19 cellular contexts compared by ENCODE assay signal in the genomic region with DNA sequence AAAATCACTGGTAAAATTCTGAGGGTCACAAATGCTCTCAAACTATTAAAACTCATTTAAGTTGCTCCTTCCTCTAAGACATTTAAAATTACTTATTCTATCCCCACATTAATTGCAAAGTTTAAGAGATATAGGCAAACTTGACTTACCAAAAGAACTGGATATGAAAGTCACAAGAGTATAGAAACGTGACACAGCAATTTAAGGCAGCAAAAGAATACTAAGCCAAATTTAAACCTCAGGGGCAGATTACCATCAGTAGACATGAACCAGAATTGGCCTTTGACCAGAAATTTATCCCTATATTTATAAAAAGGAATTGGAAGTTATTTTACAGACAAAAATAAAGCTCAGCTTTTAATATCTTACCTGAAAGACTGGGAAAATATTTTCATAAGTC.
"Had no signal": no experiment of that assay in that cellular context is flagged by ENCODE, and none has a peak within 500 bp of the region (broad histone marks: within the 10 kb centered on the region; RNA-seq: fewer than 3 reads in every experiment).

No MANE protein-coding gene starts in this region.

- FAIRE-seq: endothelial cell of umbilical vein had no signal

- H3K27ac Mint-ChIP-seq: stimulated activated naive B cell treated with anti-CD40 and anti-IgM and Interleukin-4, amounts not matched to agents 10 μg/mL and 1 μg/mL and 100 μg/mL, for 72 hours had no signal

- H3K9me3 Mint-ChIP-seq: naive thymus-derived CD4-positive, alpha-beta T cell; stimulated activated naive B cell treated with anti-CD40 and anti-IgM and Interleukin-4, amounts not matched to agents 10 μg/mL and 1 μg/mL and 100 μg/mL, for 72 hours; stimulated activated naive CD8-positive, alpha-beta T cell treated with anti-CD3 and anti-CD28 coated beads, Interleukin-15, amount 100 ng/mL, for 72 hours had no signal

- H3K9me3 ChIP-seq: heart left ventricle, spleen, testis, tibial nerve, upper lobe of right lung, vagina had no signal

- ATAC-seq: heart left ventricle; left lobe of liver; naive thymus-derived CD4-positive, alpha-beta T cell; sciatic nerve; stimulated activated naive B cell treated with anti-CD40 and anti-IgM and Interleukin-4, amounts not matched to agents 10 μg/mL and 1 μg/mL and 100 μg/mL, for 72 hours; stimulated activated naive CD8-positive, alpha-beta T cell treated with anti-CD3 and anti-CD28 coated beads, Interleukin-15, amount 100 ng/mL, for 72 hours; upper lobe of right lung had no signal

- H3K27me3 Mint-ChIP-seq: naive thymus-derived CD4-positive, alpha-beta T cell; stimulated activated naive B cell treated with anti-CD40 and anti-IgM and Interleukin-4, amounts not matched to agents 10 μg/mL and 1 μg/mL and 100 μg/mL, for 72 hours; stimulated activated naive CD8-positive, alpha-beta T cell treated with anti-CD3 and anti-CD28 coated beads, Interleukin-15, amount 100 ng/mL, for 72 hours had no signal

- H3K4me3 Mint-ChIP-seq: naive thymus-derived CD4-positive, alpha-beta T cell; stimulated activated naive B cell treated with anti-CD40 and anti-IgM and Interleukin-4, amounts not matched to agents 10 μg/mL and 1 μg/mL and 100 μg/mL, for 72 hours; stimulated activated naive CD8-positive, alpha-beta T cell treated with anti-CD3 and anti-CD28 coated beads, Interleukin-15, amount 100 ng/mL, for 72 hours had no signal

- H3K27ac ChIP-seq: heart left ventricle, spleen, testis, tibial nerve, upper lobe of right lung, vagina had no signal

- H3K4me3 ChIP-seq: heart left ventricle, spleen, testis, tibial nerve, upper lobe of right lung, vagina had no signal

- H3K4me1 Mint-ChIP-seq: stimulated activated naive B cell treated with anti-CD40 and anti-IgM and Interleukin-4, amounts not matched to agents 10 μg/mL and 1 μg/mL and 100 μg/mL, for 72 hours had no signal

- DNase-seq: dermis blood vessel endothelial cell; heart left ventricle; hippocampal formation; islet precursor cell; mammary epithelial cell; naive thymus-derived CD4-positive, alpha-beta T cell; posterior cingulate gyrus; spleen; stimulated activated CD4-positive, alpha-beta T cell treated with anti-CD3 and anti-CD28 coated beads, Interleukin-2, amount 100 ng/mL, for 24 hours; stimulated activated CD4-positive, alpha-beta T cell treated with anti-CD3 and anti-CD28 coated beads, Interleukin-4, amount 100 ng/mL, for 4 hours; stimulated activated naive B cell treated with anti-CD40 and anti-IgM and Interleukin-4, amounts not matched to agents 10 μg/mL and 1 μg/mL and 100 μg/mL, for 72 hours; stimulated activated naive CD8-positive, alpha-beta T cell treated with anti-CD3 and anti-CD28 coated beads, Interleukin-15, amount 100 ng/mL, for 72 hours; testis; upper lobe of right lung had no signal

- H3K4me1 ChIP-seq: spleen, testis, tibial nerve, upper lobe of right lung, vagina had no signal

- H3K27me3 ChIP-seq: heart left ventricle, spleen, testis, tibial nerve, upper lobe of right lung, vagina had no signal
